In genomic region chr2:140362361-140362760, GRCh38 we compare ENCODE assay signal across 23 cellular contexts.
"Had no signal": no experiment of that assay in that cellular context is flagged by ENCODE, and none has a peak within 500 bp of the region (broad histone marks: within the 10 kb centered on the region; RNA-seq: fewer than 3 reads in every experiment).

No MANE protein-coding gene starts in this region.

- DNase-seq: colonic mucosa; cortex of kidney; dermis blood vessel endothelial cell; dorsolateral prefrontal cortex; effector CD4-positive, alpha-beta T cell; effector CD8-positive, alpha-beta T cell; effector memory CD4-positive, alpha-beta T cell; effector memory CD8-positive, alpha-beta T cell; endodermal cell; erythroblast; esophagus squamous epithelium; foreskin fibroblast; foreskin keratinocyte; foreskin melanocyte; gastrocnemius medialis; glutamatergic neuron; head of caudate nucleus; heart left ventricle had no signal

- H3K4me3 ChIP-seq: colonic mucosa, coronary artery, dorsolateral prefrontal cortex, esophagus muscularis mucosa, esophagus squamous epithelium, gastrocnemius medialis, gastroesophageal sphincter, heart left ventricle had no signal

- H3K36me3 ChIP-seq: colonic mucosa, esophagus muscularis mucosa, esophagus squamous epithelium, gastrocnemius medialis, gastroesophageal sphincter, heart left ventricle had no signal

- H3K4me1 ChIP-seq: colonic mucosa, esophagus muscularis mucosa, esophagus squamous epithelium, foreskin keratinocyte, gastrocnemius medialis, gastroesophageal sphincter, heart left ventricle had no signal

- H3K27me3 ChIP-seq: colonic mucosa, dorsolateral prefrontal cortex, esophagus muscularis mucosa, esophagus squamous epithelium, foreskin keratinocyte, gastrocnemius medialis, gastroesophageal sphincter, heart left ventricle had no signal

- ATAC-seq: effector memory CD8-positive, alpha-beta T cell; esophagus mucosa; foreskin keratinocyte; gastrocnemius medialis; gastroesophageal sphincter; heart left ventricle had no signal

- H3K9me3 ChIP-seq: colonic mucosa, esophagus muscularis mucosa, esophagus squamous epithelium, gastrocnemius medialis, gastroesophageal sphincter, heart left ventricle had no signal

- H3K27ac ChIP-seq: colonic mucosa, coronary artery, dorsolateral prefrontal cortex, epithelial cell of prostate, esophagus muscularis mucosa, esophagus squamous epithelium, foreskin keratinocyte, gastrocnemius medialis, gastroesophageal sphincter, heart left ventricle had no signal
